8 cellular contexts compared by ENCODE assay signal in the genomic region with DNA sequence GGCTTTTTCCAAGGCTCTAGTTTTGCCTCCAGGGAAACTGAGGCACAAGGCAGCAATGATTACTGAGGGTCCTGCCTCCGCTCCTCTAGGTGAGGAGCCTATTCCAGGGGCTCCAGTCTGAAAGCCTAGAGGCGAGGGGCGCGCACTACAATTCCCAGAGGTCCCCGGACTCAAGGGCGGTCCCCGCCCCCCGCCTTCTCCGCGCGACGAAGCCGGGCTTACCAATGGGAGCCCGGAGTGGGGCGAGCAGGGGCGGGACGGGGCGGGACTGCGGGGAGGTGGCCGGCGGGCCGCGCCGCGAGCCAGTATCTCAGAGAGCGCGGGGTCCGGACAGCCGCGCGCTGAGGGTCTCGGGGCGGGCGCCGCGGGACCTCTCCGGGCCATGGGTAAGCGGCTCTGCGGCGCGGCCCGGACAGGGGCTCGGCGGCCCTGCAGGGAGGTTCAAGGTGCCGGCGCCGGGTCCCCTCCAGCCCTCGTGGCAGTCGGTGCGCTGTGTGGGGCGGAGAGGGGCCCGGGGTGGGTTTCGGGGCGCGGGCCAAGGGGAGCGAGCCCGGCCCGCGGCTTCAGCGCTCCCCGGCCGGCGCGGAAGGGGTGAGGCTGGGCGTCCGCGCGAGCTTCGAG. TPM values are rescaled to one million over a fixed set of nuclear protein-coding genes. Genes with fewer than 3 reads are reported as not detected.
DNase-seq lines count a peak whose midpoint lies in the region; ATAC-seq and TF ChIP-seq lines count a peak whose summit lies in the region.

A gene with protein sequence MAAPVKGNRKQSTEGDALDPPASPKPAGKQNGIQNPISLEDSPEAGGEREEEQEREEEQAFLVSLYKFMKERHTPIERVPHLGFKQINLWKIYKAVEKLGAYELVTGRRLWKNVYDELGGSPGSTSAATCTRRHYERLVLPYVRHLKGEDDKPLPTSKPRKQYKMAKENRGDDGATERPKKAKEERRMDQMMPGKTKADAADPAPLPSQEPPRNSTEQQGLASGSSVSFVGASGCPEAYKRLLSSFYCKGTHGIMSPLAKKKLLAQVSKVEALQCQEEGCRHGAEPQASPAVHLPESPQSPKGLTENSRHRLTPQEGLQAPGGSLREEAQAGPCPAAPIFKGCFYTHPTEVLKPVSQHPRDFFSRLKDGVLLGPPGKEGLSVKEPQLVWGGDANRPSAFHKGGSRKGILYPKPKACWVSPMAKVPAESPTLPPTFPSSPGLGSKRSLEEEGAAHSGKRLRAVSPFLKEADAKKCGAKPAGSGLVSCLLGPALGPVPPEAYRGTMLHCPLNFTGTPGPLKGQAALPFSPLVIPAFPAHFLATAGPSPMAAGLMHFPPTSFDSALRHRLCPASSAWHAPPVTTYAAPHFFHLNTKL (plus strand): TSS at position 308 of the 621 bp plus-strand sequence. CDS start 75 bp downstream, at position 383.

- no peaks in the 10 kb centered on the region for H3K9me2 ChIP-seq in OCI-LY7 (ENCODE audit: insufficient read depth, low read length)

- no peak within 1 kb of the TSS for H3K27ac ChIP-seq in HUES64 (ENCODE audit: low read depth, low read length)
- H3K27ac ChIP-seq in OCI-LY7 (ENCODE audit: low read depth, low read length, poor library complexity, severe bottlenecking): no peak within 1 kb of the TSS

- H3K9ac ChIP-seq in HUES64 (ENCODE audit: low read depth, low read length): 0 out of 2 replicates have a peak within 1 kb of the TSS, but pooled peaks have one; percentile 16

- H3K9me3 ChIP-seq in HUES64 (ENCODE audit: insufficient read depth, low read depth, low read length) (no peaks in the 10 kb centered on the region), OCI-LY7 (ENCODE audit: low read length) (no peaks in the 10 kb centered on the region), mucosa of descending colon (no peaks in the 10 kb centered on the region)

- H3K4me1 ChIP-seq in HUES64 (ENCODE audit: insufficient read depth, low read length): peaks cover 31% of the 10 kb centered on the region
- peaks cover 13% of the 10 kb centered on the region for H3K4me1 ChIP-seq in OCI-LY7 (ENCODE audit: insufficient read depth, low read length, poor library complexity, severe bottlenecking)
- H3K4me1 ChIP-seq in mucosa of descending colon (ENCODE audit: low read depth): peaks cover 52% of the 10 kb centered on the region

- 2% methylated on average over 69 of the region's 69 CpGs for WGBS in HUES64

- H4K20me1 ChIP-seq in OCI-LY7 (ENCODE audit: insufficient read depth, low read length): peaks cover 6% of the 10 kb centered on the region; the same call in 1 of the 2 replicates

- TF ChIP-seq CTCF in OCI-LY7 (conservative IDR thresholded peaks at IDR 0.05; ENCODE audit: low read length) (no peak), epithelial cell of esophagus (IDR thresholded peaks at IDR 0.05; ENCODE audit: insufficient read depth, low read depth, low read length, missing control alignments) (no peak), mucosa of descending colon (IDR thresholded peaks at IDR 0.05) (no peak)

- ATAC-seq in GM21423 (IDR thresholded peaks at IDR 0.05; ENCODE audit: unreplicated experiment) (peak; percentile 50), mucosa of descending colon (peak; percentile 78)

- H3K79me2 ChIP-seq in OCI-LY7 (ENCODE audit: insufficient read depth, low read depth, low read length): no peaks in the 10 kb centered on the region

- H3K4me2 ChIP-seq in OCI-LY7 (ENCODE audit: low read length): peak within 1 kb of the TSS; percentile 76

- peaks cover 39% of the 10 kb centered on the region for H3K27me3 ChIP-seq in HUES64 (ENCODE audit: insufficient read depth, low read length)

- peak within 1 kb of the TSS; percentile 51; the same call in 1 of the 2 replicates for H2AFZ ChIP-seq in OCI-LY7 (ENCODE audit: low read length)

- H3K36me3 ChIP-seq in HUES64 (ENCODE audit: insufficient read depth, low read length) (no peaks in the 10 kb centered on the region), OCI-LY7 (ENCODE audit: insufficient read depth, low read length) (no peaks in the 10 kb centered on the region), mucosa of descending colon (ENCODE audit: low read depth) (no peaks in the 10 kb centered on the region)

- POLR2A ChIA-PET in OCI-LY7 (lab: Charles Lee): interaction anchor here (0.9 kb wide), 1 partner anchor 24 kb away, joined by 4 read pairs; no protein-coding TSS in a partner anchor

- intact Hi-C loops in OCI-LY7 (cut with micrococcal nuclease; ENCODE audit: unreplicated experiment) (loop anchor here (2.0 kb wide), 1 partner anchor 204 kb away; a partner anchor contains a TSS), mucosa of descending colon (cut with DNase I, micrococcal nuclease) (no loop called here)

- BruUV-seq in OCI-LY7 (replicated peaks; lab: Mats Ljungman, UMichigan): no TSS peak

- CTCF ChIA-PET in OCI-LY7 (lab: Charles Lee; ENCODE audit: unreplicated experiment): no interaction called here

- H3K4me3 ChIP-seq in HUES64 (ENCODE audit: low read length) (peak within 1 kb of the TSS; percentile 66), OCI-LY7 (ENCODE audit: low read depth, low read length, poor library complexity, severe bottlenecking) (peak within 1 kb of the TSS; percentile 76), epithelial cell of esophagus (ENCODE audit: low read length) (peak within 1 kb of the TSS; percentile 60), mucosa of descending colon (peak within 1 kb of the TSS; percentile 59)

- DNase-seq in DMS 273 (lab: John Stamatoyannopoulos, UW; ENCODE audit: unreplicated experiment): peak; percentile 97
- peak; percentile 94 for DNase-seq in OCI-LY7 (ENCODE audit: low spot score)
- DNase-seq in activated CD8-positive, alpha-beta memory T cell treated with anti-CD3 and anti-CD28 coated beads, Interleukin-2, amount 50 U/mL, for 48 hours: peak; percentile 93
- DNase-seq in epithelial cell of esophagus (ENCODE audit: low read depth): peak; percentile 90
- DNase-seq in mucosa of descending colon: peak; percentile 95 to 97 (median 97)
- DNase-seq in stimulated activated CD8-positive, alpha-beta memory T cell treated with anti-CD3 and anti-CD28 coated beads, Interleukin-4, amount 100 ng/mL, for 1 hour (ENCODE audit: low read depth in 2 of 2, low spot score in 1 of 2): peak; percentile 83 to 86

RNA-seq across cellular contexts. Expression of the gene that starts here (rescaled TPM):
- polyA plus RNA-seq in HUES64 (2013, experiment 1 of 2): 6.8 TPM
- 7.0 TPM for polyA plus RNA-seq in HUES64 (2013, experiment 2 of 2)
- total RNA-seq in OCI-LY7 (2014; rRNA removed; shearing (Covaris generic)): 4.4 and 6.0 TPM in 2 replicates
- 5.7 and 6.0 TPM in 2 replicates for total RNA-seq in OCI-LY7 (2022)
- 10 to 100 TPM in 2 of 3 donors, 1 to 10 TPM in 1; 4.8 to 17.6 (median 10.3) TPM for total RNA-seq in mucosa of descending colon
